ENCODE assay signal across 2 cellular contexts in the genomic region with DNA sequence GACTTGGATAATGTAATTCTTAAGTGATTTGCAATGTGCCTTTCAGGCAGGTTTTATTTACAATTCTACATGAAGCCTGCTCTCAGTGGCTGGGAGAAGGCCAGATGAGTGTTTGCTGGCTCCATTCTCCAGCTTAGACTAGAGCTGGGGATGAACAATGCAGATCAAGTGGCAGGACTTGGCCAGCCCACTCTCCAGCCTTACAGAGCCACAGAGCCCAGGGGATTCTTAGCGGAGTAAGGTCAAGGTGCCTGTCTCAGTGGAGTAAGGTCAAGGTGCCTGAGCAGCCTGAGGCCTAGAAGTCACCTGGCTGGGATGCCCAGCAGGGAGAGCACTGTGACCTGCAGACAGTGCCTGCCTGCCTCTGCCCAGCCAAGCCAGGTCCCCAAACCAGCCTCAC.
TF ChIP-seq lines count a peak whose summit lies in the region.

No MANE protein-coding gene starts in this region.

TF ChIP-seq in SK-N-SH treated with all-trans-retinoic acid at 6 μM for 48 hours, 23 proteins besides CTCF, POLR2A, EP300 and RAD21 (continued from another document):
- TF ChIP-seq ZC3H10 (CRISPR knock-in tag; IDR thresholded peaks at IDR 0.05) (no peak), CSDC2 (CRISPR knock-in tag; IDR thresholded peaks at IDR 0.05) (no peak), ZFP30 (CRISPR knock-in tag; IDR thresholded peaks at IDR 0.05) (no peak), ARNTL (CRISPR knock-in tag; IDR thresholded peaks at IDR 0.05; ENCODE audit: borderline replicate concordance, low read depth) (no peak), ZNF70 (CRISPR knock-in tag; IDR thresholded peaks at IDR 0.05) (no peak), ESRRG (CRISPR knock-in tag; IDR thresholded peaks at IDR 0.05) (no peak)
- TF ChIP-seq, protein P1, sequence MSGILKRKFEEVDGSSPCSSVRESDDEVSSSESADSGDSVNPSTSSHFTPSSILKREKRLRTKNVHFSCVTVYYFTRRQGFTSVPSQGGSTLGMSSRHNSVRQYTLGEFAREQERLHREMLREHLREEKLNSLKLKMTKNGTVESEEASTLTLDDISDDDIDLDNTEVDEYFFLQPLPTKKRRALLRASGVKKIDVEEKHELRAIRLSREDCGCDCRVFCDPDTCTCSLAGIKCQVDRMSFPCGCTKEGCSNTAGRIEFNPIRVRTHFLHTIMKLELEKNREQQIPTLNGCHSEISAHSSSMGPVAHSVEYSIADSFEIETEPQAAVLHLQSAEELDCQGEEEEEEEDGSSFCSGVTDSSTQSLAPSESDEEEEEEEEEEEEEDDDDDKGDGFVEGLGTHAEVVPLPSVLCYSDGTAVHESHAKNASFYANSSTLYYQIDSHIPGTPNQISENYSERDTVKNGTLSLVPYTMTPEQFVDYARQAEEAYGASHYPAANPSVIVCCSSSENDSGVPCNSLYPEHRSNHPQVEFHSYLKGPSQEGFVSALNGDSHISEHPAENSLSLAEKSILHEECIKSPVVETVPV (CRISPR knock-in tag; IDR thresholded peaks at IDR 0.05): no peak
TF ChIP-seq in SK-N-SH treated with all-trans-retinoic acid at 6 μM for 48 hours: peak in this region for 0.

TF ChIP-seq in SK-N-SH, 30 proteins besides CTCF, POLR2A, EP300 and RAD21 (continued from another document):
- TF ChIP-seq, protein P2, sequence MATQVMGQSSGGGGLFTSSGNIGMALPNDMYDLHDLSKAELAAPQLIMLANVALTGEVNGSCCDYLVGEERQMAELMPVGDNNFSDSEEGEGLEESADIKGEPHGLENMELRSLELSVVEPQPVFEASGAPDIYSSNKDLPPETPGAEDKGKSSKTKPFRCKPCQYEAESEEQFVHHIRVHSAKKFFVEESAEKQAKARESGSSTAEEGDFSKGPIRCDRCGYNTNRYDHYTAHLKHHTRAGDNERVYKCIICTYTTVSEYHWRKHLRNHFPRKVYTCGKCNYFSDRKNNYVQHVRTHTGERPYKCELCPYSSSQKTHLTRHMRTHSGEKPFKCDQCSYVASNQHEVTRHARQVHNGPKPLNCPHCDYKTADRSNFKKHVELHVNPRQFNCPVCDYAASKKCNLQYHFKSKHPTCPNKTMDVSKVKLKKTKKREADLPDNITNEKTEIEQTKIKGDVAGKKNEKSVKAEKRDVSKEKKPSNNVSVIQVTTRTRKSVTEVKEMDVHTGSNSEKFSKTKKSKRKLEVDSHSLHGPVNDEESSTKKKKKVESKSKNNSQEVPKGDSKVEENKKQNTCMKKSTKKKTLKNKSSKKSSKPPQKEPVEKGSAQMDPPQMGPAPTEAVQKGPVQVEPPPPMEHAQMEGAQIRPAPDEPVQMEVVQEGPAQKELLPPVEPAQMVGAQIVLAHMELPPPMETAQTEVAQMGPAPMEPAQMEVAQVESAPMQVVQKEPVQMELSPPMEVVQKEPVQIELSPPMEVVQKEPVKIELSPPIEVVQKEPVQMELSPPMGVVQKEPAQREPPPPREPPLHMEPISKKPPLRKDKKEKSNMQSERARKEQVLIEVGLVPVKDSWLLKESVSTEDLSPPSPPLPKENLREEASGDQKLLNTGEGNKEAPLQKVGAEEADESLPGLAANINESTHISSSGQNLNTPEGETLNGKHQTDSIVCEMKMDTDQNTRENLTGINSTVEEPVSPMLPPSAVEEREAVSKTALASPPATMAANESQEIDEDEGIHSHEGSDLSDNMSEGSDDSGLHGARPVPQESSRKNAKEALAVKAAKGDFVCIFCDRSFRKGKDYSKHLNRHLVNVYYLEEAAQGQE (IDR thresholded peaks at IDR 0.05; ENCODE audit: low read depth, low read length): no peak
- TF ChIP-seq, protein P3, sequence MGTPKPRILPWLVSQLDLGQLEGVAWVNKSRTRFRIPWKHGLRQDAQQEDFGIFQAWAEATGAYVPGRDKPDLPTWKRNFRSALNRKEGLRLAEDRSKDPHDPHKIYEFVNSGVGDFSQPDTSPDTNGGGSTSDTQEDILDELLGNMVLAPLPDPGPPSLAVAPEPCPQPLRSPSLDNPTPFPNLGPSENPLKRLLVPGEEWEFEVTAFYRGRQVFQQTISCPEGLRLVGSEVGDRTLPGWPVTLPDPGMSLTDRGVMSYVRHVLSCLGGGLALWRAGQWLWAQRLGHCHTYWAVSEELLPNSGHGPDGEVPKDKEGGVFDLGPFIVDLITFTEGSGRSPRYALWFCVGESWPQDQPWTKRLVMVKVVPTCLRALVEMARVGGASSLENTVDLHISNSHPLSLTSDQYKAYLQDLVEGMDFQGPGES (IDR thresholded peaks at IDR 0.05; ENCODE audit: low read depth, low read length): no peak
- TF ChIP-seq ELF1 (IDR thresholded peaks at IDR 0.05): no peak
- no peak for TF ChIP-seq RCOR1 (IDR thresholded peaks at IDR 0.05; ENCODE audit: low read length)
- TF ChIP-seq MXI1 (IDR thresholded peaks at IDR 0.05; ENCODE audit: low read depth, low read length): no peak
- TF ChIP-seq FOXJ3 (CRISPR knock-in tag; IDR thresholded peaks at IDR 0.05): no peak
- TF ChIP-seq FOSL2 (IDR thresholded peaks at IDR 0.05; ENCODE audit: borderline replicate concordance, low read depth): no peak
- TF ChIP-seq FOXM1 (IDR thresholded peaks at IDR 0.05; ENCODE audit: low read depth): no peak
- no peak for TF ChIP-seq CHD2 (IDR thresholded peaks at IDR 0.05; ENCODE audit: low read length, partially characterized antibody)
- no peak for TF ChIP-seq TCF12 (IDR thresholded peaks at IDR 0.05)
- TF ChIP-seq NRF1 (IDR thresholded peaks at IDR 0.05; ENCODE audit: low read depth, low read length): no peak
- TF ChIP-seq, protein P4, sequence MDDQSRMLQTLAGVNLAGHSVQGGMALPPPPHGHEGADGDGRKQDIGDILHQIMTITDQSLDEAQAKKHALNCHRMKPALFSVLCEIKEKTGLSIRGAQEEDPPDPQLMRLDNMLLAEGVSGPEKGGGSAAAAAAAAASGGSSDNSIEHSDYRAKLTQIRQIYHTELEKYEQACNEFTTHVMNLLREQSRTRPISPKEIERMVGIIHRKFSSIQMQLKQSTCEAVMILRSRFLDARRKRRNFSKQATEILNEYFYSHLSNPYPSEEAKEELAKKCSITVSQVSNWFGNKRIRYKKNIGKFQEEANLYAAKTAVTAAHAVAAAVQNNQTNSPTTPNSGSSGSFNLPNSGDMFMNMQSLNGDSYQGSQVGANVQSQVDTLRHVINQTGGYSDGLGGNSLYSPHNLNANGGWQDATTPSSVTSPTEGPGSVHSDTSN (IDR thresholded peaks at IDR 0.05): no peak
- TF ChIP-seq YY1 (IDR thresholded peaks at IDR 0.05; ENCODE audit: low read depth): no peak
